In the genomic region with DNA sequence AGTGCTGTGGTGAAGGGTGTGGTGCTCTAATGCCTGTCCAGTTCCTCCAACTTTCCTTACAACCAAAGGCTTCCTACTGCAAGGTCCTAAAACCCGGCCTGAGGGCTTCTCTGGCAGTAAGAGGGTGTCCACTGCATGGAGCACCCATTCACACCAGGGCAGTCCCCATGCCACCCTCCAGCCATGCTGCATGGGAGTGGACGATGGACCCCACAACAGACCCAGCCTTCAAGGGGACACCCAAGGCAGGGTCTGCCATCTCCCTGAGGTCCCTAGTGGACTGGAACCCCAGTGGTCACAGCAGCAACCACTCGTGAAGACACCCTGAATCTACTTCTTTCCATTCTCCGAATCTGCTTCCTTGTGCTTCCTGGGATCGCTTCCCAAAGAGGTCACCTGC, we compare ENCODE assay signal across 33 cellular contexts.
"Had no signal": no experiment of that assay in that cellular context is flagged by ENCODE, and none has a peak within 500 bp of the region (broad histone marks: within the 10 kb centered on the region; RNA-seq: fewer than 3 reads in every experiment).

No MANE protein-coding gene starts in this region.

- H3K4me2 ChIP-seq: KMS-11 had no signal

- ATAC-seq: activated CD8-positive, alpha-beta T cell treated with anti-CD3 and anti-CD28 coated beads for 36 hours; activated T-cell treated with anti-CD3 and anti-CD28 coated beads, Interleukin-2, amount 50 U/mL, for 72 hours; PC-3; Right ventricle myocardium inferior had no signal

- H3K27ac ChIP-seq: ascending aorta, cardiac muscle cell, KMS-11, RWPE1, VCaP had no signal

- H3K4me1 ChIP-seq: ascending aorta had no signal

- H3K9me3 ChIP-seq: ascending aorta had no signal

- H3K4me3 Mint-ChIP-seq: activated B cell treated with CpG ODN at 0.5 μM for 24 hours; activated CD8-positive, alpha-beta T cell treated with anti-CD3 and anti-CD28 coated beads for 36 hours; activated naive CD8-positive, alpha-beta T cell treated with anti-CD3 and anti-CD28 coated beads, Interleukin-2, amount 10 ng/mL, durations not matched to agents 7 days and 5 days; activated T-cell treated with anti-CD3 and anti-CD28 coated beads, Interleukin-2, amount 50 U/mL, for 72 hours had no signal

- H3K36me3 Mint-ChIP-seq: activated naive CD8-positive, alpha-beta T cell treated with anti-CD3 and anti-CD28 coated beads, Interleukin-2, amount 10 ng/mL, durations not matched to agents 7 days and 5 days had no signal

- H3K4me1 Mint-ChIP-seq: activated B cell treated with CpG ODN at 0.5 μM for 24 hours; activated naive CD8-positive, alpha-beta T cell treated with anti-CD3 and anti-CD28 coated beads, Interleukin-2, amount 10 ng/mL, durations not matched to agents 7 days and 5 days had no signal

- H3K4me3 ChIP-seq: ascending aorta, cardiac muscle cell had no signal

- DNase-seq: activated B cell treated with CpG ODN at 0.5 μM for 24 hours; activated CD4-positive, alpha-beta T cell treated with anti-CD3 and anti-CD28 coated beads for 48 hours; activated CD4-positive, CD25-positive, alpha-beta regulatory T cell treated with anti-CD3 and anti-CD28 coated beads, Interleukin-2, amount 50 U/mL, for 72 hours; activated CD8-positive, alpha-beta T cell treated with anti-CD3 and anti-CD28 coated beads for 36 hours; activated naive CD4-positive, alpha-beta T cell treated with anti-CD3 and anti-CD28 coated beads, Interleukin-2, amount 50 U/mL, for 16 hours; activated naive CD8-positive, alpha-beta T cell treated with anti-CD3 and anti-CD28 coated beads, Interleukin-2, amount 10 ng/mL, durations not matched to agents 7 days and 5 days; activated T-cell treated with anti-CD3 and anti-CD28 coated beads, Interleukin-2, amount 50 U/mL, for 1 hour; activated T-cell treated with anti-CD3 and anti-CD28 coated beads, Interleukin-2, amount 50 U/mL, for 72 hours; amygdala; MM.1S; MV-4-11; NCI-H1092; NCI-H1436 treated with DMSO at 0.1 percent for 48 hours; NCI-H1694 treated with DMSO at 0.1 percent for 48 hours; NCI-H2029; NCI-H2107; NCI-H2171; NCI-H510A; NCI-H526; NCI-H748 treated with DMSO at 0.1 percent for 48 hours; NK-92 treated with Interleukin-12 subunit alpha and Interleukin-12 subunit beta, amount 100 ng/mL, for 24 hours; PC-3; SW 1271; T-helper 1 cell; T-helper 2 cell; T-helper 9 cell had no signal

- H3K27ac Mint-ChIP-seq: activated B cell treated with CpG ODN at 0.5 μM for 24 hours; activated CD8-positive, alpha-beta T cell treated with anti-CD3 and anti-CD28 coated beads for 36 hours; activated naive CD8-positive, alpha-beta T cell treated with anti-CD3 and anti-CD28 coated beads, Interleukin-2, amount 10 ng/mL, durations not matched to agents 7 days and 5 days; activated T-cell treated with anti-CD3 and anti-CD28 coated beads, Interleukin-2, amount 50 U/mL, for 72 hours; activated T-helper 2 cell treated with anti-CD3 and anti-CD28 coated beads, Interferon-gamma antibody, Interleukin-2, Interleukin-4, amounts not matched to agents 10 μg/mL and 5 μg/mL and 100 μg/mL, durations not matched to agents 14 hours and 24 hours and 36 hours had no signal

- H3K27me3 ChIP-seq: ascending aorta had no signal

- H3K9ac ChIP-seq: KMS-11 had no signal

- H3K36me3 ChIP-seq: ascending aorta, cardiac muscle cell had no signal

- H3K27me3 Mint-ChIP-seq: activated B cell treated with CpG ODN at 0.5 μM for 24 hours; activated naive CD8-positive, alpha-beta T cell treated with anti-CD3 and anti-CD28 coated beads, Interleukin-2, amount 10 ng/mL, durations not matched to agents 7 days and 5 days had no signal

- H3K9me3 Mint-ChIP-seq: activated CD8-positive, alpha-beta T cell treated with anti-CD3 and anti-CD28 coated beads for 36 hours; activated naive CD8-positive, alpha-beta T cell treated with anti-CD3 and anti-CD28 coated beads, Interleukin-2, amount 10 ng/mL, durations not matched to agents 7 days and 5 days; activated T-helper 2 cell treated with anti-CD3 and anti-CD28 coated beads, Interferon-gamma antibody, Interleukin-2, Interleukin-4, amounts not matched to agents 10 μg/mL and 5 μg/mL and 100 μg/mL, durations not matched to agents 14 hours and 24 hours and 36 hours had no signal
